In genomic region chr2:37672870-37673184, GRCh38 we compare ENCODE assay signal across 8 cellular contexts. TPM values are rescaled to one million over a fixed set of nuclear protein-coding genes. Genes with fewer than 3 reads are reported as not detected.
DNase-seq lines count a peak whose midpoint lies in the region; ATAC-seq and TF ChIP-seq lines count a peak whose summit lies in the region.

No MANE protein-coding gene starts in this region.

- peak overlapping the region; percentile 70 for H3K4ac ChIP-seq in IMR-90 (ENCODE audit: low read depth, low read length)

- H3K9me3 Mint-ChIP-seq in central memory CD8-positive, alpha-beta T cell: no peaks in the 10 kb centered on the region

- peak overlapping the region; percentile 85 for H3K27ac Mint-ChIP-seq in central memory CD8-positive, alpha-beta T cell (ENCODE audit: low read depth)

- peak overlapping the region; percentile 22 for H4K91ac ChIP-seq in IMR-90 (ENCODE audit: insufficient read depth, low read depth, low read length)

- H3K36me3 ChIP-seq in IMR-90 (ENCODE audit: control insufficient read depth, insufficient read depth, low read length): peaks cover 10% of the 10 kb centered on the region
- H3K36me3 ChIP-seq in mucosa of stomach (ENCODE audit: control insufficient read depth, insufficient read depth, low read length): no peaks in the 10 kb centered on the region

- H2AK9ac ChIP-seq in IMR-90 (replicated peaks; ENCODE audit: low read depth, low read length, poor library complexity): peak overlapping the region; percentile 79

- H3K14ac ChIP-seq in IMR-90 (replicated peaks; ENCODE audit: low read depth, low read length): peak overlapping the region; percentile 41

- H3K18ac ChIP-seq in IMR-90 (ENCODE audit: low read depth, low read length): peak overlapping the region; percentile 66

- peak overlapping the region; percentile 86 for H2AFZ ChIP-seq in IMR-90 (replicated peaks; ENCODE audit: low read length, poor library complexity)

- H3K4me3 Mint-ChIP-seq in central memory CD8-positive, alpha-beta T cell: peak overlapping the region; percentile 88

- TSS peak; percentile 60 for BruUV-seq in IMR-90 (replicated peaks; lab: Mats Ljungman, UMichigan)

- peak overlapping the region; percentile 38 to 48 for H4K8ac ChIP-seq in IMR-90 (ENCODE audit: low read depth in 2 of 2, low read length in 2 of 2)

- intact Hi-C loops in IMR-90 (cut with micrococcal nuclease): loop anchor here (2.0 to 10.0 kb wide), 2 partner anchors 96 to 602 kb away; no protein-coding TSS in a partner anchor

- H3K79me1 ChIP-seq in IMR-90 (ENCODE audit: low read depth in 1 of 2, low read length in 2 of 2): peaks cover 0 to 11% of the 10 kb centered on the region in 2 experiments; a peak in 2 of 4 replicates

- no peaks in the 10 kb centered on the region for H3K27me3 ChIP-seq in IMR-90 (ENCODE audit: control insufficient read depth, insufficient read depth, low read length)
- H3K27me3 ChIP-seq in mucosa of stomach (ENCODE audit: control insufficient read depth, insufficient read depth, low read length): peaks cover 13% of the 10 kb centered on the region

- no peak for TF ChIP-seq POLR2A in IMR-90 (IDR thresholded peaks at IDR 0.05; ENCODE audit: low read depth, low read length)

- peak overlapping the region; percentile 9; the same call in 1 of the 2 replicates for H2AK5ac ChIP-seq in IMR-90 (ENCODE audit: low read depth, low read length)

- H3K9me1 ChIP-seq in IMR-90 (ENCODE audit: insufficient read depth, low read length): 0 out of 2 replicates have a peak, but pooled peaks cover 3% of the 10 kb centered on the region

- peaks cover 10% of the 10 kb centered on the region for H3K36me3 Mint-ChIP-seq in central memory CD8-positive, alpha-beta T cell (ENCODE audit: insufficient read depth)

- peaks cover 5% of the 10 kb centered on the region; the same call in 1 of the 2 replicates for H3K4me1 ChIP-seq in IMR-90 (ENCODE audit: control insufficient read depth, insufficient read depth, low read length)
- H3K4me1 ChIP-seq in mucosa of stomach (ENCODE audit: control insufficient read depth, insufficient read depth, low read length): peaks cover 10% of the 10 kb centered on the region

- CTCF ChIA-PET in IMR-90 (lab: Yijun Ruan, JAX): no interaction called here

- H2BK15ac ChIP-seq in IMR-90 (ENCODE audit: low read depth, low read length): peak overlapping the region; percentile 59; the same call in 2 of the 3 replicates

- DNase-seq in IMR-90 (no peak), GM03348 (ENCODE audit: low spot score) (no peak), SHP77 (lab: John Stamatoyannopoulos, UW) (no peak), NCI-H526 (lab: John Stamatoyannopoulos, UW) (no peak)
- DNase-seq in central memory CD8-positive, alpha-beta T cell (ENCODE audit: low spot score in 2 of 2): no peak
- DNase-seq in stimulated activated CD4-positive, alpha-beta T cell treated with anti-CD3 and anti-CD28 coated beads, Interleukin-4, amount 100 ng/mL, for 1 hour: no peak

- ATAC-seq in IMR-90 (ENCODE audit: low read depth): no peak
- peak; percentile 22 for ATAC-seq in central memory CD8-positive, alpha-beta T cell (replicated peaks; ENCODE audit: extremely low read depth, poor library complexity, severe bottlenecking)

- H2BK5ac ChIP-seq in IMR-90 (ENCODE audit: low read depth, low read length, poor library complexity, severe bottlenecking): peak overlapping the region; percentile 91

- H3K4me3 ChIP-seq in IMR-90 (ENCODE audit: insufficient read depth, low read depth, low read length) (peak overlapping the region; percentile 99), mucosa of stomach (ENCODE audit: low read length) (peak overlapping the region; percentile 55)

- peak overlapping the region; percentile 75 for H2BK20ac ChIP-seq in IMR-90 (ENCODE audit: low read depth, low read length)

- no peaks in the 10 kb centered on the region for H3K27me3 Mint-ChIP-seq in central memory CD8-positive, alpha-beta T cell

- dilution Hi-C loops in IMR-90 (cut with HindIII; ENCODE audit: low sequenced_read_pairs, unreplicated experiment): no loop called here

- H2BK120ac ChIP-seq in IMR-90 (ENCODE audit: low read depth, low read length): peak overlapping the region; percentile 81

- H4K5ac ChIP-seq in IMR-90 (ENCODE audit: low read depth, low read length): peak overlapping the region; percentile 10

- H3K4me2 ChIP-seq in IMR-90 (ENCODE audit: low read depth, low read length): peak overlapping the region; percentile 84

- no peak for TF ChIP-seq CTCF in 22Rv1 (IDR thresholded peaks at IDR 0.05)
- no peak for TF ChIP-seq CTCF in IMR-90 (conservative IDR thresholded peaks at IDR 0.05; ENCODE audit: low read depth, low read length)

- TF ChIP-seq RAD21 in IMR-90 (IDR thresholded peaks at IDR 0.05; ENCODE audit: low read length): no peak

- peak overlapping the region; percentile 69 for H3K27ac ChIP-seq in 22Rv1
- peak overlapping the region; percentile 87 for H3K27ac ChIP-seq in IMR-90 (ENCODE audit: insufficient read depth, low read length)

- peak overlapping the region; percentile 84 for H3K56ac ChIP-seq in IMR-90 (ENCODE audit: extremely low read depth, insufficient read depth, low read length)

- no peaks in the 10 kb centered on the region for H3K9me3 ChIP-seq in IMR-90 (ENCODE audit: control insufficient read depth, insufficient read depth, low read length)
- H3K9me3 ChIP-seq in mucosa of stomach (ENCODE audit: control insufficient read depth, low read length): no peaks in the 10 kb centered on the region

- in situ Hi-C loops in IMR-90 (cut with MboI; ENCODE audit: low sequenced_read_pairs): loop anchor here (5.0 kb wide), 1 partner anchor 154 kb away; no protein-coding TSS in a partner anchor

- peak overlapping the region; percentile 46; the same call in 1 of the 2 replicates for H3K23ac ChIP-seq in IMR-90 (ENCODE audit: low read depth, low read length)

- peaks cover 34% of the 10 kb centered on the region for H4K20me1 ChIP-seq in IMR-90 (ENCODE audit: insufficient read depth, low read length)

- H3K9ac ChIP-seq in IMR-90 (ENCODE audit: low read depth, low read length) (peak overlapping the region; percentile 89), mucosa of stomach (ENCODE audit: low read length) (peak overlapping the region; percentile 79)

- 0% methylated on average over 1 of the region's 7 CpGs; no CpG with 5 or more reads in 1 of the 2 experiments for WGBS in IMR-90 (ENCODE audit: extremely low coverage in 2 of 2, insufficient read length in 1 of 2), 2 experiments

- H3K4me1 Mint-ChIP-seq in central memory CD8-positive, alpha-beta T cell: peaks cover 46% of the 10 kb centered on the region

- POLR2A ChIA-PET in IMR-90 (lab: Charles Lee; ENCODE audit: unreplicated experiment): interaction anchor here (1.7 kb wide), 1 partner anchor 38 kb away, joined by 4 read pairs; no protein-coding TSS in a partner anchor

TF ChIP-seq in IMR-90, 13 proteins besides CTCF, POLR2A, EP300 and RAD21:
- TF ChIP-seq ELK1 (IDR thresholded peaks at IDR 0.05; ENCODE audit: borderline replicate concordance, low read depth, low read length) (no peak), MAZ (IDR thresholded peaks at IDR 0.05; ENCODE audit: borderline replicate concordance, low read depth, low read length) (no peak), RCOR1 (IDR thresholded peaks at IDR 0.05; ENCODE audit: insufficient replicate concordance, low read length) (no peak), CEBPB (IDR thresholded peaks at IDR 0.05; ENCODE audit: low read depth, low read length) (no peak), FOS (IDR thresholded peaks at IDR 0.05; ENCODE audit: low read depth, low read length) (no peak), CHD1 (IDR thresholded peaks at IDR 0.05; ENCODE audit: low read depth, low read length) (no peak), RFX5 (IDR thresholded peaks at IDR 0.05; ENCODE audit: low read depth, low read length) (no peak), MAFK (IDR thresholded peaks at IDR 0.05; ENCODE audit: low read depth, low read length) (no peak), NFE2L2 (IDR thresholded peaks at IDR 0.05; ENCODE audit: low read depth, low read length) (no peak), BHLHE40 (IDR thresholded peaks at IDR 0.05; ENCODE audit: low read depth, low read length) (no peak), SMC3 (IDR thresholded peaks at IDR 0.05; ENCODE audit: low read depth, low read length) (no peak), MXI1 (IDR thresholded peaks at IDR 0.05; ENCODE audit: borderline replicate concordance, low read depth, low read length) (no peak), USF2 (IDR thresholded peaks at IDR 0.05; ENCODE audit: low read depth, low read length) (no peak)

RNA-seq across cellular contexts. Expression of gene CDC42EP3, which starts 1.4 kb away (rescaled TPM):
- total RNA-seq in IMR-90 (2012; rRNA removed): 152 and 167 TPM in 2 replicates
- 177 and 193 TPM in 2 replicates for polyA plus RNA-seq in IMR-90 (2012; rRNA removed)
- polyA plus RNA-seq in IMR-90 (2012; cell fraction: cytosol; rRNA removed): 71.7 and 119 TPM in 2 replicates
- polyA plus RNA-seq in IMR-90 (2012; cell fraction: nucleus; rRNA removed; ENCODE audit: low replicate concordance): 63.1 and 123 TPM in 2 replicates
